Comparison of ENCODE assay signal across 8 cellular contexts in genomic region chr7:36115448-36116321, GRCh38. TPM values are rescaled to one million over a fixed set of nuclear protein-coding genes. Genes with fewer than 3 reads are reported as not detected.
DNase-seq lines count a peak whose midpoint lies in the region; ATAC-seq and TF ChIP-seq lines count a peak whose summit lies in the region.

No MANE protein-coding gene starts in this region.

- peak overlapping the region in 2 of 4 donors; percentile 17 to 27 for H3K27ac ChIP-seq in gastroesophageal sphincter
- H3K27ac ChIP-seq in skin epidermis, result peak overlapping the region in 19 of 21 experiments; percentile 11 to 86 (median 55)

- H3K36me3 ChIP-seq in gastroesophageal sphincter, result no peaks in the 10 kb centered on the region

- TF ChIP-seq CTCF in gastroesophageal sphincter (IDR thresholded peaks at IDR 0.05), result no peak

- TF ChIP-seq POLR2A in gastroesophageal sphincter (IDR thresholded peaks at IDR 0.05), result no peak

- H3K9me3 ChIP-seq in gastroesophageal sphincter, result no peaks in the 10 kb centered on the region

- no peak for TF ChIP-seq EP300 in gastroesophageal sphincter (IDR thresholded peaks at IDR 0.05)

- 35 to 56% methylated on average over 7 to 9 of the region's 9 CpGs for WGBS in gastroesophageal sphincter (ENCODE audit: low coverage in 1 of 2), 2 donors

- DNase-seq in NCI-H226 (peak; percentile 100), iPS-NIHi11 (ENCODE audit: low spot score) (no peak), NCI-H510A (lab: John Stamatoyannopoulos, UW) (no peak)
- peak; percentile 32 for DNase-seq in activated T-cell treated with anti-CD3 and anti-CD28 coated beads, Interleukin-2, amount 50 U/mL, for 1 hour

- no peak overlapping the region for H3K4me3 ChIP-seq in gastroesophageal sphincter
- H3K4me3 ChIP-seq in skin epidermis, result no peak overlapping the region

- H3K4me1 ChIP-seq in gastroesophageal sphincter, result peaks cover 0 to 31% (median 0%) of the 10 kb centered on the region in 3 donors

- ATAC-seq in GM18498 (IDR thresholded peaks at IDR 0.05; ENCODE audit: unreplicated experiment) (peak; percentile 99), HG02588 (IDR thresholded peaks at IDR 0.05; ENCODE audit: unreplicated experiment) (peak; percentile 99), gastroesophageal sphincter (peak; percentile 50)

- no peaks in the 10 kb centered on the region for H3K27me3 ChIP-seq in gastroesophageal sphincter

RNA-seq across cellular contexts. Expression of gene EEPD1, which starts 37.4 kb away (rescaled TPM):
- 10 to 100 TPM; 12.4 to 36.2 (median 20.4) TPM for total RNA-seq in gastroesophageal sphincter

Comparison
In these comparisons a context has a peak if more than half of its experiments do, and no peak if none do; other contexts are left out.
1. DNase-seq: peak in NCI-H226 (single experiment) and activated T-cell treated with anti-CD3 and anti-CD28 coated beads, Interleukin-2, amount 50 U/mL, for 1 hour (single experiment); none in iPS-NIHi11 (single experiment) and NCI-H510A (single experiment).
2. Peak in every context shown above with its lines, with median percentiles within 50 percentile points of each other: ATAC-seq.